Comparison of ENCODE assay signal across 11 cellular contexts in genomic region chrX:101429934-101430333, GRCh38. TPM values are rescaled to one million over a fixed set of nuclear protein-coding genes. Genes with fewer than 3 reads are reported as not detected.
DNase-seq lines count a peak whose midpoint lies in the region; ATAC-seq, FAIRE-seq and TF ChIP-seq lines count a peak whose summit lies in the region.
"Had no signal": no experiment of that assay in that cellular context is flagged by ENCODE, and none has a peak within 500 bp of the region (broad histone marks: within the 10 kb centered on the region; RNA-seq: fewer than 3 reads in every experiment).

No MANE protein-coding gene starts in this region.

- no peaks in the 10 kb centered on the region for H3K4me1 ChIP-seq in ascending aorta
- H3K4me1 ChIP-seq: tibial nerve had no signal

- H3K4me3 ChIP-seq in fibroblast of mammary gland (ENCODE audit: control insufficient read depth, low read depth, low read length) (no peak overlapping the region), ascending aorta (no peak overlapping the region)
- H3K4me3 ChIP-seq: tibial nerve had no signal

- H3K9me3 ChIP-seq in ascending aorta = peaks cover 0 to 9% of the 10 kb centered on the region in 2 donors

- TF ChIP-seq CTCF in fibroblast of mammary gland (conservative IDR thresholded peaks at IDR 0.05; ENCODE audit: control insufficient read depth, insufficient read depth, low read depth, low read length) = no peak
- TF ChIP-seq CTCF in ascending aorta (IDR thresholded peaks at IDR 0.05) = no peak

- DNase-seq in fibroblast of mammary gland (ENCODE audit: low read depth) (peak; percentile 73), GM19239 (ENCODE audit: insufficient read length, low spot score) (no peak), hypothalamus (lab: John Stamatoyannopoulos, UW) (no peak), ascending aorta (ENCODE audit: low spot score in 2 of 2) (no peak), NCI-H1694 (lab: John Stamatoyannopoulos, UW) (no peak)
- DNase-seq: NCI-H446 had no signal

- H3K27me3 ChIP-seq in ascending aorta = no peaks in the 10 kb centered on the region

- intact Hi-C loops in ascending aorta (cut with DNase I) = no loop called here

- ATAC-seq in GM18499 (IDR thresholded peaks at IDR 0.05; ENCODE audit: insufficient read depth, unreplicated experiment) = peak; percentile 49
- ATAC-seq in GM21576 (IDR thresholded peaks at IDR 0.05; ENCODE audit: unreplicated experiment) = peak; percentile 47
- ATAC-seq in HG03565 (IDR thresholded peaks at IDR 0.05; ENCODE audit: unreplicated experiment) = peak; percentile 36

- H3K27ac ChIP-seq in ascending aorta = no peak overlapping the region

- H3K36me3 ChIP-seq in ascending aorta = peaks cover 8 to 17% of the 10 kb centered on the region in 2 donors

- no peak for FAIRE-seq in GM19239 (lab: Jason Lieb, UNC)

RNA-seq across cellular contexts. Expression of gene HNRNPH2, which starts 21.9 kb away (rescaled TPM):
- 21.4 TPM for total RNA-seq in ascending aorta

RNA-seq across cellular contexts. Expression of gene GLA, which starts 22.2 kb away (rescaled TPM):
- total RNA-seq in ascending aorta = 9.0 TPM

RNA-seq across cellular contexts. Expression of gene RPL36A, which starts 39.1 kb away (rescaled TPM):
- 822 TPM for total RNA-seq in ascending aorta

RNA-seq across cellular contexts. Expression of gene BTK, which starts 43.9 kb away (rescaled TPM):
- 0.64 TPM for total RNA-seq in ascending aorta
- total RNA-seq: kidney epithelial cell had no signal

RNA-seq across cellular contexts. Expression of gene ARMCX4, which starts 55.3 kb away (rescaled TPM):
- 7.3 TPM for total RNA-seq in ascending aorta
